8 cellular contexts compared by ENCODE assay signal in the genomic region with DNA sequence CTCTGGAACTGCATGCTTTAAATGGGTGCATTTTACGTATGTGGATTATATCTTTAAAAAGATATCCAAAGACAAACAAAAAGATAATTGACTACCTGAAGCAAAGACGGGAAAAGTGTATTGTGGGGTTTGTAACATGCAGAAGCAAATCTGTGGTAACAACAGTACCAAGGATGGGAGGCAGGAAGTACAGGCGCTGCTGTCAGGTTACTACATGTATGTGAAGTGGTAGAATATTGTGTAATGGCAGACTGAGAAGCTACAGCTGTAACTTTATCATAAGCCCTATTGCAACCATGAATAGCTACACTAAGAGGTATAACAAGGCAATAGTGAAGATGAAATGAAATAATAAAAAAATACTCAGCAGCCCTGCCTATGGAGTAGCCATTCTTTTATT.
A peak's percentile ranks its signal among the peaks of the same experiment; 100 is the strongest.
DNase-seq lines count a peak whose midpoint lies in the region; ATAC-seq and TF ChIP-seq lines count a peak whose summit lies in the region.
"Not testable (repeated sequence)": the region's sequence is repeated elsewhere in the genome, so short reads cannot be mapped to it uniquely, and the experiment has no call there.

No MANE protein-coding gene starts in this region.

- H2BK15ac ChIP-seq in H9 (ENCODE audit: low read depth, low read length): not testable (repeated sequence)

- H3K18ac ChIP-seq in H9 (ENCODE audit: insufficient read length, low read depth, low read length): not testable (repeated sequence)

- H3T11ph ChIP-seq in H9 (ENCODE audit: low read length): not testable (repeated sequence)

- DNase-seq in CD1c-positive myeloid dendritic cell (ENCODE audit: extremely low spot score) (peak; percentile 2), H9 (peak; percentile 0), MV-4-11 (lab: John Stamatoyannopoulos, UW) (peak; percentile 9), epithelial cell of esophagus (ENCODE audit: low read depth) (peak; percentile 57), right atrium auricular region (ENCODE audit: low spot score) (peak; percentile 36), spleen (peak; percentile 6)
- DNase-seq in activated CD8-positive, alpha-beta memory T cell treated with anti-CD3 and anti-CD28 coated beads, Interleukin-2, amount 10 ng/mL, durations not matched to agents 7 days and 5 days: peak; percentile 11
- peak in 2 of 10 donors; percentile 11 to 26 for DNase-seq in naive thymus-derived CD8-positive, alpha-beta T cell

- H4K91ac ChIP-seq in H9 (ENCODE audit: insufficient read length, low read depth, low read length): not testable (repeated sequence)

- H3K4me1 Mint-ChIP-seq in H9; activated CD8-positive, alpha-beta memory T cell treated with anti-CD3 and anti-CD28 coated beads, Interleukin-2, amount 10 ng/mL, durations not matched to agents 7 days and 5 days; naive thymus-derived CD8-positive, alpha-beta T cell: not testable (repeated sequence)

- H3K27me3 Mint-ChIP-seq in H9 (ENCODE audit: low read depth); activated CD8-positive, alpha-beta memory T cell treated with anti-CD3 and anti-CD28 coated beads, Interleukin-2, amount 10 ng/mL, durations not matched to agents 7 days and 5 days; naive thymus-derived CD8-positive, alpha-beta T cell: not testable (repeated sequence)

- not testable (repeated sequence) for H3K4me3 Mint-ChIP-seq in H9; activated CD8-positive, alpha-beta memory T cell treated with anti-CD3 and anti-CD28 coated beads, Interleukin-2, amount 10 ng/mL, durations not matched to agents 7 days and 5 days; naive thymus-derived CD8-positive, alpha-beta T cell

- H4K5ac ChIP-seq in H9 (ENCODE audit: insufficient read length, low read depth, low read length): not testable (repeated sequence)

- H3K23ac ChIP-seq in H9 (ENCODE audit: insufficient read length, low read depth, low read length): not testable (repeated sequence)

- not testable (repeated sequence) for H3K14ac ChIP-seq in H9 (ENCODE audit: insufficient read depth, low read length)

- not testable (repeated sequence) for H3K9ac ChIP-seq in H9 (ENCODE audit: extremely low read depth, insufficient read length, low read length)

- not testable (repeated sequence) for H3K36me3 Mint-ChIP-seq in H9 (ENCODE audit: insufficient read depth in 1 of 3, low read depth in 3 of 3); activated CD8-positive, alpha-beta memory T cell treated with anti-CD3 and anti-CD28 coated beads, Interleukin-2, amount 10 ng/mL, durations not matched to agents 7 days and 5 days; naive thymus-derived CD8-positive, alpha-beta T cell

- not testable (repeated sequence) for H2BK12ac ChIP-seq in H9 (ENCODE audit: insufficient read length, low read depth, low read length)

- not testable (repeated sequence) for H3K4me2 ChIP-seq in H9 (ENCODE audit: insufficient read depth, insufficient read length, low read length)

- not testable (repeated sequence) for H3K9me3 Mint-ChIP-seq in H9; activated CD8-positive, alpha-beta memory T cell treated with anti-CD3 and anti-CD28 coated beads, Interleukin-2, amount 10 ng/mL, durations not matched to agents 7 days and 5 days (ENCODE audit: low read depth); naive thymus-derived CD8-positive, alpha-beta T cell

- not testable (repeated sequence) for TF ChIP-seq CTCF in H9 (conservative IDR thresholded peaks at IDR 0.05); epithelial cell of esophagus (IDR thresholded peaks at IDR 0.05; ENCODE audit: insufficient read depth, low read depth, low read length, missing control alignments); right atrium auricular region (IDR thresholded peaks at IDR 0.05); spleen (IDR thresholded peaks at IDR 0.05 in 8 of 11, conservative IDR thresholded peaks at IDR 0.05 in 3 of 11)

- H3K79me1 ChIP-seq in H9 (ENCODE audit: insufficient read depth, low read depth, low read length, poor library complexity, severe bottlenecking): not testable (repeated sequence)

- H3K4me3 ChIP-seq in epithelial cell of esophagus (ENCODE audit: low read length); right atrium auricular region; spleen: not testable (repeated sequence)

- not testable (repeated sequence) for H3K27me3 ChIP-seq in H9 (ENCODE audit: insufficient read depth, low read length); right atrium auricular region; spleen (replicated peaks in 1 of 7)

- H3K4me1 ChIP-seq in H9 (ENCODE audit: insufficient read depth, low read length); right atrium auricular region; spleen: not testable (repeated sequence)

- H4K8ac ChIP-seq in H9 (replicated peaks; ENCODE audit: insufficient read length, low read depth, low read length): not testable (repeated sequence)

- not testable (repeated sequence) for H3K36me3 ChIP-seq in right atrium auricular region
- peaks cover 0 to 37% (median 0%) of the 10 kb centered on the region in 6 donors for H3K36me3 ChIP-seq in spleen

- not testable (repeated sequence) for H4K20me1 ChIP-seq in H9 (ENCODE audit: control insufficient read depth, insufficient read depth, insufficient read length)

- not testable (repeated sequence) for H2AK5ac ChIP-seq in H9 (ENCODE audit: insufficient read length, low read length)

- not testable (repeated sequence) for H3K23me2 ChIP-seq in H9 (ENCODE audit: insufficient read length, low read depth, low read length, poor library complexity, severe bottlenecking)

- intact Hi-C loops in spleen (cut with DNase I; ENCODE audit: low total_unique reads): not testable (repeated sequence)

- H3K56ac ChIP-seq in H9 (ENCODE audit: insufficient read length, low read depth, low read length): not testable (repeated sequence)

- not testable (repeated sequence) for H2BK5ac ChIP-seq in H9 (ENCODE audit: insufficient read length, low read length)

- H2AFZ ChIP-seq in H9 (ENCODE audit: low read length): not testable (repeated sequence)

- CTCF ChIA-PET in activated CD8-positive, alpha-beta memory T cell treated with anti-CD3 and anti-CD28 coated beads, Interleukin-2, amount 10 ng/mL, durations not matched to agents 7 days and 5 days (lab: Charles Lee): not testable (repeated sequence)

- WGBS in H9 (ENCODE audit: extremely low coverage, insufficient read length, low lambda C conversion rate): no CpG with 5 or more reads among the region's 3 CpGs
- 65 to 81% (median 78%) methylated on average over 3 of the region's 3 CpGs for WGBS in spleen, 5 donors

- not testable (repeated sequence) for H3K27ac ChIP-seq in H9 (ENCODE audit: insufficient read length, low read depth, low read length); right atrium auricular region; spleen

- H3K27ac Mint-ChIP-seq in H9; activated CD8-positive, alpha-beta memory T cell treated with anti-CD3 and anti-CD28 coated beads, Interleukin-2, amount 10 ng/mL, durations not matched to agents 7 days and 5 days: not testable (repeated sequence)
- peak overlapping the region in 4 of 10 donors; percentile 3 to 15 (median 4) for H3K27ac Mint-ChIP-seq in naive thymus-derived CD8-positive, alpha-beta T cell

- not testable (repeated sequence) for H3K79me2 ChIP-seq in H9 (ENCODE audit: insufficient read depth, low read length)

- not testable (repeated sequence) for ATAC-seq in activated CD8-positive, alpha-beta memory T cell treated with anti-CD3 and anti-CD28 coated beads, Interleukin-2, amount 10 ng/mL, durations not matched to agents 7 days and 5 days
- peak; percentile 44 to 72 for ATAC-seq in naive thymus-derived CD8-positive, alpha-beta T cell

- H3K9me3 ChIP-seq in H9 (ENCODE audit: control insufficient read depth, low read depth, low read length); right atrium auricular region; spleen: not testable (repeated sequence)

- H2BK20ac ChIP-seq in H9 (ENCODE audit: low read depth, low read length, poor library complexity, severe bottlenecking): not testable (repeated sequence)

- TF ChIP-seq POLR2A in spleen (IDR thresholded peaks at IDR 0.05): not testable (repeated sequence)

- not testable (repeated sequence) for H3K4ac ChIP-seq in H9 (ENCODE audit: low read depth, low read length)

- POLR2A ChIA-PET in naive thymus-derived CD8-positive, alpha-beta T cell (lab: Charles Lee): not testable (repeated sequence)

- not testable (repeated sequence) for H2BK120ac ChIP-seq in H9 (ENCODE audit: low read depth, low read length, poor library complexity, severe bottlenecking)
